In the genomic region with DNA sequence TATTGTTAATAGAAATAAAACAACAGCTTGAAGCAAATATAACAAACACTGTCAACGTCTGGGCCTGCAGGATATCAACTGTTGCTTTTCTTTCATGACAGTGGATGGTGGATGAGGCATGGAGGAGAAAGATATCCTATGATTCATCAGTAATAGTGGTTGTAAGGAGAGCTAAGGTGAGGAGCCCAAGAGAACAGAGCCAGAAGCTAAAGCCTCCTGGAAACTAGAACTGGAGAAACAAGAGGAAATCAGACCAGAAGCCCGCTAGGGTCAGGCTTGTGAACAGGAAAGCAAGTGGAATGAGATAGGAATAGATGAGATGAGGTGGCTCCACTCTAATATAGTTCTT, we compare ENCODE assay signal across 27 cellular contexts. TPM values are rescaled to one million over a fixed set of nuclear protein-coding genes. Genes with fewer than 3 reads are reported as not detected.
A peak's percentile ranks its signal among the peaks of the same experiment; 100 is the strongest.
DNase-seq lines count a peak whose midpoint lies in the region; ATAC-seq and TF ChIP-seq lines count a peak whose summit lies in the region.
"Had no signal": no experiment of that assay in that cellular context is flagged by ENCODE, and none has a peak within 500 bp of the region (broad histone marks: within the 10 kb centered on the region; RNA-seq: fewer than 3 reads in every experiment).

No MANE protein-coding gene starts in this region.

- no peak for ATAC-seq in HG03432 (IDR thresholded peaks at IDR 0.05; ENCODE audit: unreplicated experiment)
- ATAC-seq in GM18873 (IDR thresholded peaks at IDR 0.05; ENCODE audit: low FRiP score, unreplicated experiment) = no peak
- ATAC-seq: activated T-cell treated with anti-CD3 and anti-CD28 coated beads, Interleukin-2, amount 50 U/mL, for 72 hours; left cardiac atrium; naive thymus-derived CD4-positive, alpha-beta T cell had no signal

- H3K36me3 ChIP-seq in H7 (replicated peaks; ENCODE audit: control insufficient read depth, insufficient read depth, low read length) (no peaks in the 10 kb centered on the region), sigmoid colon (no peaks in the 10 kb centered on the region)

- TF ChIP-seq POLR2A in sigmoid colon (IDR thresholded peaks at IDR 0.05) = no peak

- WGBS in sigmoid colon, 2 donors = 59 to 70% methylated on average over 2 of the region's 2 CpGs

- no peaks in the 10 kb centered on the region for H3K27me3 ChIP-seq in H7 (ENCODE audit: control insufficient read depth, insufficient read depth, low read length)
- H3K27me3 ChIP-seq in sigmoid colon = no peaks in the 10 kb centered on the region

- no peaks in the 10 kb centered on the region for H3K36me3 Mint-ChIP-seq in chondrocyte (ENCODE audit: low read depth)
- H3K36me3 Mint-ChIP-seq: naive thymus-derived CD4-positive, alpha-beta T cell had no signal

- no peak overlapping the region for H3K4me3 ChIP-seq in H7 (ENCODE audit: insufficient read depth, low read depth, low read length)
- H3K4me3 ChIP-seq in epithelial cell of esophagus (ENCODE audit: low read length) = no peak overlapping the region
- H3K4me3 ChIP-seq in sigmoid colon = no peak overlapping the region
- H3K4me3 ChIP-seq: SK-N-MC had no signal

- no peak overlapping the region for H3K4me3 Mint-ChIP-seq in chondrocyte (ENCODE audit: unreplicated experiment)
- H3K4me3 Mint-ChIP-seq: activated T-cell treated with anti-CD3 and anti-CD28 coated beads, Interleukin-2, amount 50 U/mL, for 72 hours; naive thymus-derived CD4-positive, alpha-beta T cell had no signal

- H3K4me1 ChIP-seq in sigmoid colon = peaks cover 0 to 37% (median 11%) of the 10 kb centered on the region in 4 donors

- no peaks in the 10 kb centered on the region for H3K9me3 Mint-ChIP-seq in chondrocyte (ENCODE audit: low read depth)
- H3K9me3 Mint-ChIP-seq: activated T-cell treated with anti-CD3 and anti-CD28 coated beads, Interleukin-2, amount 50 U/mL, for 72 hours had no signal

- H3K27me3 Mint-ChIP-seq in chondrocyte (ENCODE audit: low read depth) = peaks cover 4% of the 10 kb centered on the region

- no peak overlapping the region for H3K27ac Mint-ChIP-seq in chondrocyte (ENCODE audit: unreplicated experiment)
- H3K27ac Mint-ChIP-seq: activated T-cell treated with anti-CD3 and anti-CD28 coated beads, Interleukin-2, amount 50 U/mL, for 72 hours; naive thymus-derived CD4-positive, alpha-beta T cell had no signal

- no peak for TF ChIP-seq EP300 in sigmoid colon (IDR thresholded peaks at IDR 0.05)

- intact Hi-C loops in sigmoid colon (cut with DNase I) = loop anchor here (5.0 kb wide), 1 partner anchor 145 kb away; no protein-coding TSS in a partner anchor

- peaks cover 3% of the 10 kb centered on the region for H3K4me1 Mint-ChIP-seq in chondrocyte (ENCODE audit: low read depth)
- H3K4me1 Mint-ChIP-seq: naive thymus-derived CD4-positive, alpha-beta T cell had no signal

- peak overlapping the region in 3 of 4 donors; percentile 43 to 75 (median 47) for H3K27ac ChIP-seq in sigmoid colon
- H3K27ac ChIP-seq: C4-2B, SK-N-MC had no signal

- DNase-seq in H7 = peak; percentile 4
- DNase-seq in RPMI7951 (ENCODE audit: low read depth) = peak; percentile 29
- DNase-seq in epithelial cell of esophagus (ENCODE audit: low read depth) = peak; percentile 67
- DNase-seq in sigmoid colon = no peak
- no peak for DNase-seq in chondrocyte (ENCODE audit: low spot score)
- DNase-seq: activated CD4-positive, alpha-beta T cell treated with anti-CD3 and anti-CD28 coated beads for 48 hours; activated naive CD4-positive, alpha-beta T cell treated with Interleukin-2 at 50 U/mL for 16 hours; activated T-cell treated with anti-CD3 and anti-CD28 coated beads, Interleukin-2, amount 50 U/mL, for 72 hours; amniotic stem cell; Calu3; cortex of kidney; DND-41; left cardiac atrium; mesenchymal stem cell; naive thymus-derived CD4-positive, alpha-beta T cell; NCI-H1694; NCI-H524 treated with DMSO at 0.1 percent for 48 hours; RPMI8226; small intestine; stimulated activated CD4-positive, alpha-beta T cell treated with anti-CD3 and anti-CD28 coated beads, Interleukin-2, amount 100 ng/mL, for 24 hours had no signal

- H3K9me3 ChIP-seq in sigmoid colon = no peaks in the 10 kb centered on the region

- no peak for TF ChIP-seq CTCF in epithelial cell of esophagus (IDR thresholded peaks at IDR 0.05; ENCODE audit: insufficient read depth, low read depth, low read length, missing control alignments)
- no peak for TF ChIP-seq CTCF in sigmoid colon (IDR thresholded peaks at IDR 0.05)
- no peak for TF ChIP-seq CTCF in chondrocyte (IDR thresholded peaks at IDR 0.05)

RNA-seq across cellular contexts. Expression of gene MMP12, which starts 37.7 kb away (rescaled TPM):
- total RNA-seq in H7 (2014; rRNA removed; shearing (Covaris generic)) = not detected in 2 replicates
- total RNA-seq in RPMI7951 (2014; rRNA removed; shearing (Covaris generic)) = 0.12 TPM in 1 of 2 replicates, not detected in the other
- total RNA-seq in sigmoid colon (1 to 10 TPM in 1 of 4 donors, not detected in 3; 1.8 TPM), chondrocyte (0.17 to 0.18 TPM in 2 of 3 replicates, not detected in the other)
- polyA plus RNA-seq in sigmoid colon = 100 to 1,000 TPM in 1 of 3 donors, 10 to 100 TPM in 1, 1 to 10 TPM in 1; 2.4 to 209 (median 31.6) TPM
- total RNA-seq: activated T-cell treated with anti-CD3 and anti-CD28 coated beads, Interleukin-2, amount 50 U/mL, for 72 hours; Calu3; left cardiac atrium; naive thymus-derived CD4-positive, alpha-beta T cell; T-helper 2 cell treated with Interferon-gamma antibody and Interleukin-4, amounts not matched to agents 100 ng/mL and 5 ng/mL, for 36 hours had no signal
- polyA plus RNA-seq: naive thymus-derived CD4-positive, alpha-beta T cell had no signal

RNA-seq across cellular contexts. Expression of gene MMP13, which starts 43.1 kb away (rescaled TPM):
- not detected in 2 replicates for total RNA-seq in H7 (2014; rRNA removed; shearing (Covaris generic))
- 0.12 TPM in 1 of 2 replicates, not detected in the other for total RNA-seq in RPMI7951 (2014; rRNA removed; shearing (Covaris generic))
- total RNA-seq in sigmoid colon = not detected
- under 1 TPM in 2 of 3 donors, not detected in 1; 0.19 to 0.92 TPM for polyA plus RNA-seq in sigmoid colon
- total RNA-seq in chondrocyte = 0.60 to 7.2 TPM (median 6.5 TPM) in 3 replicates
- total RNA-seq: activated T-cell treated with anti-CD3 and anti-CD28 coated beads, Interleukin-2, amount 50 U/mL, for 72 hours; Calu3; left cardiac atrium; naive thymus-derived CD4-positive, alpha-beta T cell; omental fat pad; T-helper 2 cell treated with Interferon-gamma antibody and Interleukin-4, amounts not matched to agents 100 ng/mL and 5 ng/mL, for 36 hours; urinary bladder had no signal
- polyA plus RNA-seq: naive thymus-derived CD4-positive, alpha-beta T cell; small intestine had no signal

Comparison
In these comparisons a context has a peak if more than half of its experiments do, and no peak if none do; other contexts are left out.
1. DNase-seq: peak in H7 (single experiment), RPMI7951 (single experiment) and epithelial cell of esophagus (single experiment); none in sigmoid colon (single experiment) and chondrocyte (single experiment).